Comparison of ENCODE assay signal across 17 cellular contexts in genomic region chr12:54039417-54040147, GRCh38. TPM values are rescaled to one million over a fixed set of nuclear protein-coding genes. Genes with fewer than 3 reads are reported as not detected.
DNase-seq lines count a peak whose midpoint lies in the region; ATAC-seq and TF ChIP-seq lines count a peak whose summit lies in the region.
"Had no signal": no experiment of that assay in that cellular context is flagged by ENCODE, and none has a peak within 500 bp of the region (broad histone marks: within the 10 kb centered on the region; RNA-seq: fewer than 3 reads in every experiment).

No MANE protein-coding gene starts in this region.

- no peaks in the 10 kb centered on the region for H3K9me2 ChIP-seq in Loucy (replicated peaks; ENCODE audit: low read depth, low read length)

- H3F3A ChIP-seq in Loucy (ENCODE audit: low read depth), result peaks cover 14% of the 10 kb centered on the region

- H3K36me3 ChIP-seq in Loucy (ENCODE audit: insufficient read depth, low read length), result no peaks in the 10 kb centered on the region
- no peaks in the 10 kb centered on the region for H3K36me3 ChIP-seq in tibial artery
- H3K36me3 ChIP-seq: ascending aorta; BLaER1 treated with 17β-estradiol and CSF1 and Interleukin-3, amounts not matched to agents 10 nM and 100 nM had no signal

- peaks cover 81% of the 10 kb centered on the region for H3K79me2 ChIP-seq in Loucy (ENCODE audit: insufficient read depth, low read length)

- peaks cover 57% of the 10 kb centered on the region for H3K4me1 Mint-ChIP-seq in brain

- H3K9me3 ChIP-seq in Loucy (ENCODE audit: insufficient read depth, low read depth, low read length) (no peaks in the 10 kb centered on the region), tibial artery (no peaks in the 10 kb centered on the region)
- H3K9me3 ChIP-seq: ascending aorta had no signal

- H3K4me3 ChIP-seq in Loucy (ENCODE audit: low read length, poor library complexity, severe bottlenecking), result peak overlapping the region; percentile 73
- H3K4me3 ChIP-seq in tibial artery, result peak overlapping the region; percentile 19 to 30
- H3K4me3 ChIP-seq: BLaER1 treated with 17β-estradiol and CSF1 and Interleukin-3, amounts not matched to agents 10 nM and 100 nM had no signal

- H3K4me2 ChIP-seq in Loucy (ENCODE audit: low read depth, low read length, poor library complexity, severe bottlenecking), result peak overlapping the region; percentile 95
- H3K4me2 ChIP-seq: BLaER1 treated with 17β-estradiol and CSF1 and Interleukin-3, amounts not matched to agents 10 nM and 100 nM had no signal

- H4K20me1 ChIP-seq in Loucy (ENCODE audit: insufficient read depth, low read length, poor library complexity, severe bottlenecking), result peaks cover 43% of the 10 kb centered on the region

- intact Hi-C loops in tibial artery (cut with DNase I; ENCODE audit: low total_unique reads), result no loop called here

- peak overlapping the region in 2 of 5 experiments; percentile 77 to 92 for H3K27ac Mint-ChIP-seq in brain
- H3K27ac Mint-ChIP-seq: HFFc6; naive thymus-derived CD4-positive, alpha-beta T cell had no signal

- no peaks in the 10 kb centered on the region for H3K9me3 Mint-ChIP-seq in brain
- H3K9me3 Mint-ChIP-seq: HFFc6; naive thymus-derived CD4-positive, alpha-beta T cell had no signal

- DNase-seq in myocyte (ENCODE audit: low read depth), result peak; percentile 59
- peak; percentile 67 to 81 for DNase-seq in tibial artery
- DNase-seq in DMS114 treated with DMSO at 0.1 percent for 48 hours (lab: John Stamatoyannopoulos, UW; ENCODE audit: unreplicated experiment), result no peak
- DNase-seq: activated effector memory CD4-positive, alpha-beta T cell treated with anti-CD3 and anti-CD28 coated beads, Interleukin-2, amount 50 U/mL, for 16 hours; HFFc6; naive thymus-derived CD4-positive, alpha-beta T cell; NCI-H146; NCI-H446 treated with DMSO at 0.1 percent for 48 hours; stimulated activated CD4-positive, alpha-beta T cell treated with anti-CD3 and anti-CD28 coated beads, Interleukin-4, amount 100 ng/mL, for 4 hours had no signal

- H3K4me1 ChIP-seq in Loucy (ENCODE audit: insufficient read depth, low read length, poor library complexity, severe bottlenecking) (peaks cover 87% of the 10 kb centered on the region), tibial artery (peaks cover 5 to 70% (median 58%) of the 10 kb centered on the region in 4 donors)
- H3K4me1 ChIP-seq: ascending aorta had no signal

- no peaks in the 10 kb centered on the region for H3K27me3 ChIP-seq in Loucy (ENCODE audit: insufficient read depth, low read length, poor library complexity, severe bottlenecking)
- no peaks in the 10 kb centered on the region for H3K27me3 ChIP-seq in tibial artery
- H3K27me3 ChIP-seq: ascending aorta had no signal

- no peaks in the 10 kb centered on the region for H3K36me3 Mint-ChIP-seq in brain

- H3K4me3 Mint-ChIP-seq in brain, result peak overlapping the region in 3 of 5 experiments; percentile 59 to 87 (median 69)
- H3K4me3 Mint-ChIP-seq: HFFc6; naive thymus-derived CD4-positive, alpha-beta T cell had no signal

- H2AFZ ChIP-seq in Loucy (ENCODE audit: low read length), result no peak overlapping the region

- peak overlapping the region; percentile 58 to 62 for H3K27ac ChIP-seq in tibial artery
- H3K27ac ChIP-seq: ascending aorta; BLaER1 treated with 17β-estradiol and CSF1 and Interleukin-3, amounts not matched to agents 10 nM and 100 nM; VCaP had no signal

- no peak for ATAC-seq in GM21528 (IDR thresholded peaks at IDR 0.05; ENCODE audit: low FRiP score, unreplicated experiment)
- ATAC-seq in GM21381 (IDR thresholded peaks at IDR 0.05; ENCODE audit: unreplicated experiment), result no peak
- ATAC-seq: left lobe of liver; naive thymus-derived CD4-positive, alpha-beta T cell had no signal

- no peak for TF ChIP-seq CTCF in Loucy (conservative IDR thresholded peaks at IDR 0.05; ENCODE audit: low read length)
- TF ChIP-seq CTCF in brain (conservative IDR thresholded peaks at IDR 0.05), result no peak
- no peak for TF ChIP-seq CTCF in tibial artery (IDR thresholded peaks at IDR 0.05)

- H3K27me3 Mint-ChIP-seq in brain, result peaks cover 99% of the 10 kb centered on the region

- H3K9ac ChIP-seq in Loucy (ENCODE audit: low read depth, low read length, poor library complexity, severe bottlenecking), result peak overlapping the region; percentile 85
- H3K9ac ChIP-seq: BLaER1 treated with 17β-estradiol and CSF1 and Interleukin-3, amounts not matched to agents 10 nM and 100 nM had no signal

RNA-seq across cellular contexts. Expression of gene HOXC5, which starts 6.7 kb away (rescaled TPM):
- not detected for polyA plus RNA-seq in brain (ENCODE audit: insufficient read depth, low read depth, low replicate concordance)
- total RNA-seq in myocyte, result 1.2 and 1.4 TPM in 2 replicates
- polyA plus RNA-seq in myocyte (2012), result 0.71 TPM
- total RNA-seq: ascending aorta; left lobe of liver; naive thymus-derived CD4-positive, alpha-beta T cell had no signal
- polyA plus RNA-seq: naive thymus-derived CD4-positive, alpha-beta T cell had no signal

RNA-seq across cellular contexts. Expression of gene HOXC6, which starts 11.3 kb away (rescaled TPM):
- not detected for polyA plus RNA-seq in brain (ENCODE audit: insufficient read depth, low read depth, low replicate concordance)
- 1.6 and 2.3 TPM in 2 replicates for total RNA-seq in myocyte
- polyA plus RNA-seq in myocyte (2012), result 21.8 TPM
- total RNA-seq: left lobe of liver; naive thymus-derived CD4-positive, alpha-beta T cell had no signal
- polyA plus RNA-seq: naive thymus-derived CD4-positive, alpha-beta T cell had no signal

RNA-seq across cellular contexts. Expression of gene HOXC4, which starts 14.1 kb away (rescaled TPM):
- not detected for polyA plus RNA-seq in brain (ENCODE audit: insufficient read depth, low read depth, low replicate concordance)
- 2.3 and 2.6 TPM in 2 replicates for total RNA-seq in myocyte
- polyA plus RNA-seq in myocyte (2012), result 14.3 TPM
- polyA plus RNA-seq: naive thymus-derived CD4-positive, alpha-beta T cell had no signal

RNA-seq across cellular contexts. Expression of gene HOXC8, which starts 30.8 kb away (rescaled TPM):
- polyA plus RNA-seq in brain (ENCODE audit: insufficient read depth, low read depth, low replicate concordance), result not detected
- 9.9 and 11.4 TPM in 2 replicates for total RNA-seq in myocyte
- 23.7 TPM for polyA plus RNA-seq in myocyte (2012)
- total RNA-seq: HFFc6; left lobe of liver; naive thymus-derived CD4-positive, alpha-beta T cell had no signal
- polyA plus RNA-seq: naive thymus-derived CD4-positive, alpha-beta T cell had no signal

RNA-seq across cellular contexts. Expression of gene HOXC9, which starts 39.6 kb away (rescaled TPM):
- polyA plus RNA-seq in brain (ENCODE audit: insufficient read depth, low read depth, low replicate concordance), result not detected
- total RNA-seq in myocyte, result 9.6 and 11.7 TPM in 2 replicates
- 11.8 TPM for polyA plus RNA-seq in myocyte (2012)
- total RNA-seq: left lobe of liver; naive thymus-derived CD4-positive, alpha-beta T cell had no signal
- polyA plus RNA-seq: naive thymus-derived CD4-positive, alpha-beta T cell had no signal
